ENCODE assay signal across 18 cellular contexts in the genomic region with DNA sequence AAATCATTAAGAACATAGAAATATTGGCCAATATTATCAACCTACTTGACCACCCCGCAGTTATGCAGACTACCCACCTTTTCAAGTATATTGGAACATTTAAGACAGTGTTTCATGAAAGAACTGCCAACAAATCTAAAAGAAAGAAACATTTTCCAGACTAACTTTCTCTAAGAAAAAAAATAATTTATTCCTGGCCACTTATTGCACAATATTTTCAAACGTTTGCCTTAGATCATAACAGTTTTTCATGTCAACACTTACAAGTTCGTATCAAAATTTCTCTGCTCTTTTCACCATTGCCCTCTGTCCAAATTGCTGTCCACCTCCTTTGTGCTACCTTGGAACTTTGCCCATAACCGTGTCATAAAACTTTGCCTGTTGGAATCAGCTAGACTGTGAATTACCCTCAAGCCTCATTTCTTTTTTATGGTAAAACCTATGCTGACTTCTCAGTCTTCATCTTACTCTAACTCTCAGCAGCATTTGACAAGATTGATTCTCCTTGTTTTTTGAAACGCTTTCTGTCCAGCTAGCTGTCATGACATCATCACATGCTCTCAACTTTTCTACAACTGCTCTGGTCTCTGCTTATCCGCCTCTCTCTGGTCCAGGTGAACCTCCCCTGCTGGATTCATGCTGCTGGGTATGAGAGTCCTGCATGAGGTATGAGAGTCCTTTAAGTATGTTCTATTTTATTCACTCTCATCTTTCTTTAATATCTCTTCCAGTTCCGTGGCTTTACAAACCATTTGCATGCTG.
"Had no signal": no experiment of that assay in that cellular context is flagged by ENCODE, and none has a peak within 500 bp of the region (broad histone marks: within the 10 kb centered on the region; RNA-seq: fewer than 3 reads in every experiment).

No MANE protein-coding gene starts in this region.

- H2AFZ ChIP-seq: neural progenitor cell had no signal

- H3K27me3 ChIP-seq: body of pancreas, neural progenitor cell, ovary, sigmoid colon, stomach, testis had no signal

- H3K9me3 ChIP-seq: body of pancreas, lower lobe of right lung, ovary, sigmoid colon, stomach, testis had no signal

- H3K27ac ChIP-seq: body of pancreas, coronary artery, lower lobe of right lung, neural progenitor cell, ovary, sigmoid colon, stomach, testis had no signal

- DNase-seq: activated CD4-positive, alpha-beta memory T cell treated with anti-CD3 and anti-CD28 coated beads, Interleukin-2, amount 10 ng/mL, durations not matched to agents 7 days and 5 days; activated CD4-positive, alpha-beta T cell treated with anti-CD3 and anti-CD28 coated beads for 4 hours; activated effector memory CD4-positive, alpha-beta T cell treated with anti-CD3 and anti-CD28 coated beads, Interleukin-2, amount 50 U/mL, for 16 hours; activated T-cell treated with anti-CD3 and anti-CD28 coated beads, Interleukin-2, amount 50 U/mL, for 4 hours; amniotic stem cell; central memory CD4-positive, alpha-beta T cell; hypothalamus; kidney; lower lobe of right lung; naive B cell; sigmoid colon; stimulated activated CD4-positive, alpha-beta T cell treated with anti-CD3 and anti-CD28 coated beads, Interleukin-1b, Interleukin-23, amount 100 ng/mL, for 48 hours; stomach; testis had no signal

- H3K36me3 ChIP-seq: lower lobe of right lung, neural progenitor cell, ovary, sigmoid colon, stomach had no signal

- H3K4me2 ChIP-seq: neural progenitor cell had no signal

- H3K9ac ChIP-seq: neural progenitor cell had no signal

- H3K4me1 ChIP-seq: body of pancreas, lower lobe of right lung, neural progenitor cell, stomach, testis had no signal

- H3K4me3 ChIP-seq: body of pancreas, coronary artery, lower lobe of right lung, neural progenitor cell, ovary, sigmoid colon, stomach, testis had no signal
